Comparison of ENCODE assay signal across 7 cellular contexts in genomic region chrX:34826964-34827363, GRCh38.
"Had no signal": no experiment of that assay in that cellular context is flagged by ENCODE, and none has a peak within 500 bp of the region (broad histone marks: within the 10 kb centered on the region; RNA-seq: fewer than 3 reads in every experiment).

No MANE protein-coding gene starts in this region.

- ATAC-seq: K562 had no signal

- H3K27ac ChIP-seq: HL-60 had no signal

- H3K4me1 Mint-ChIP-seq: IgD-negative memory B cell had no signal

- H3K36me3 Mint-ChIP-seq: IgD-negative memory B cell had no signal

- DNase-seq: IMR-90, KBM-7, KG1 had no signal

- H3K27ac Mint-ChIP-seq: IgD-negative memory B cell had no signal

- H3K4me3 ChIP-seq: K562 had no signal

- FAIRE-seq: HTR-8/SVneo, K562 had no signal

- H3K27me3 Mint-ChIP-seq: IgD-negative memory B cell had no signal

- H3K4me3 Mint-ChIP-seq: IgD-negative memory B cell had no signal
